28 cellular contexts compared by ENCODE assay signal in genomic region chr1:46521417-46521816, GRCh38. TPM values are rescaled to one million over a fixed set of nuclear protein-coding genes. Genes with fewer than 3 reads are reported as not detected.
DNase-seq lines count a peak whose midpoint lies in the region; ATAC-seq and TF ChIP-seq lines count a peak whose summit lies in the region.
"Had no signal": no experiment of that assay in that cellular context is flagged by ENCODE, and none has a peak within 500 bp of the region (broad histone marks: within the 10 kb centered on the region; RNA-seq: fewer than 3 reads in every experiment).

No MANE protein-coding gene starts in this region.

- no peak overlapping the region for H3K4me3 ChIP-seq in CD8-positive, alpha-beta memory T cell (ENCODE audit: low read length)
- H3K4me3 ChIP-seq in RWPE2 (ENCODE audit: severe bottlenecking) (no peak overlapping the region), esophagus squamous epithelium (no peak overlapping the region)
- H3K4me3 ChIP-seq: HAP-1, sigmoid colon, stomach had no signal

- no peak overlapping the region for H3K4me3 Mint-ChIP-seq in CD8-positive, alpha-beta memory T cell
- no peak overlapping the region for H3K4me3 Mint-ChIP-seq in naive thymus-derived CD8-positive, alpha-beta T cell
- H3K4me3 Mint-ChIP-seq: activated CD4-positive, alpha-beta T cell treated with anti-CD3 and anti-CD28 coated beads, Interleukin-2, amount 10 ng/mL, durations not matched to agents 24 days and 14 days; activated naive CD8-positive, alpha-beta T cell treated with anti-CD3 and anti-CD28 coated beads for 36 hours; CD4-positive, alpha-beta T cell; type B pancreatic cell had no signal

- H3K27ac Mint-ChIP-seq in CD8-positive, alpha-beta memory T cell: no peak overlapping the region
- H3K27ac Mint-ChIP-seq in naive thymus-derived CD8-positive, alpha-beta T cell: peak overlapping the region in 1 of 10 donors; percentile 77
- H3K27ac Mint-ChIP-seq: activated CD4-positive, alpha-beta T cell treated with anti-CD3 and anti-CD28 coated beads, Interleukin-2, amount 10 ng/mL, durations not matched to agents 24 days and 14 days; CD4-positive, alpha-beta T cell; progenitor cell of endocrine pancreas; type B pancreatic cell had no signal

- no peak for DNase-seq in CD8-positive, alpha-beta memory T cell
- DNase-seq in GF-D8 (lab: John Stamatoyannopoulos, UW) (peak; percentile 35), RWPE2 (ENCODE audit: low spot score) (no peak), esophagus squamous epithelium (lab: John Stamatoyannopoulos, UW) (no peak), NCI-H82 (lab: John Stamatoyannopoulos, UW) (no peak)
- no peak for DNase-seq in naive thymus-derived CD8-positive, alpha-beta T cell
- DNase-seq: CD4-positive, alpha-beta T cell; central memory CD4-positive, alpha-beta T cell; dermis blood vessel endothelial cell; DMS153; glutamatergic neuron; lower lobe of right lung; NCI-H1105 treated with DMSO at 0.1 percent for 48 hours; NCI-H2081; NCI-H226; NCI-H748 treated with DMSO at 0.1 percent for 48 hours; SHP77 treated with DMSO at 0.1 percent for 48 hours; sigmoid colon had no signal

- no peaks in the 10 kb centered on the region for H3K9me3 Mint-ChIP-seq in CD8-positive, alpha-beta memory T cell
- no peaks in the 10 kb centered on the region for H3K9me3 Mint-ChIP-seq in naive thymus-derived CD8-positive, alpha-beta T cell
- H3K9me3 Mint-ChIP-seq: activated CD4-positive, alpha-beta T cell treated with anti-CD3 and anti-CD28 coated beads, Interleukin-2, amount 10 ng/mL, durations not matched to agents 24 days and 14 days; activated naive CD8-positive, alpha-beta T cell treated with anti-CD3 and anti-CD28 coated beads for 36 hours; CD4-positive, alpha-beta T cell; type B pancreatic cell had no signal

- no peak for TF ChIP-seq CTCF in RWPE2 (IDR thresholded peaks at IDR 0.05; ENCODE audit: poor library complexity, severe bottlenecking)
- TF ChIP-seq CTCF in esophagus squamous epithelium (IDR thresholded peaks at IDR 0.05): no peak

- ATAC-seq in RWPE2 (ENCODE audit: low read depth): no peak
- ATAC-seq in GM19467 (IDR thresholded peaks at IDR 0.05; ENCODE audit: unreplicated experiment): no peak
- ATAC-seq in naive thymus-derived CD8-positive, alpha-beta T cell: no peak

- H3K4me1 ChIP-seq in CD8-positive, alpha-beta memory T cell (ENCODE audit: insufficient read depth, low read length): no peaks in the 10 kb centered on the region
- peaks cover 23% of the 10 kb centered on the region for H3K4me1 ChIP-seq in RWPE2 (ENCODE audit: insufficient read depth, poor library complexity, severe bottlenecking)
- H3K4me1 ChIP-seq in esophagus squamous epithelium: peaks cover 19 to 72% (median 22%) of the 10 kb centered on the region in 3 donors

- H3K27me3 ChIP-seq in CD8-positive, alpha-beta memory T cell (ENCODE audit: insufficient read depth, low read length, poor library complexity, severe bottlenecking): no peaks in the 10 kb centered on the region
- H3K27me3 ChIP-seq in RWPE2 (ENCODE audit: insufficient read depth, poor library complexity, severe bottlenecking): no peaks in the 10 kb centered on the region
- H3K27me3 ChIP-seq in esophagus squamous epithelium: peaks cover 0 to 51% (median 0%) of the 10 kb centered on the region in 4 donors

- TF ChIP-seq POLR2A in esophagus squamous epithelium (IDR thresholded peaks at IDR 0.05): no peak

- H3K9me3 ChIP-seq in CD8-positive, alpha-beta memory T cell (ENCODE audit: low read length): no peaks in the 10 kb centered on the region
- H3K9me3 ChIP-seq in RWPE2 (ENCODE audit: severe bottlenecking): no peaks in the 10 kb centered on the region
- H3K9me3 ChIP-seq in esophagus squamous epithelium: no peaks in the 10 kb centered on the region
- H3K9me3 ChIP-seq: HAP-1, lower lobe of right lung, sigmoid colon, stomach had no signal

- peak overlapping the region; percentile 84 for H3K27ac ChIP-seq in CD8-positive, alpha-beta memory T cell (ENCODE audit: low read depth, low read length)
- peak overlapping the region; percentile 26 for H3K27ac ChIP-seq in RWPE2 (ENCODE audit: poor library complexity, severe bottlenecking)
- H3K27ac ChIP-seq in esophagus squamous epithelium: peak overlapping the region in 3 of 4 donors; percentile 60 to 77 (median 72)
- H3K27ac ChIP-seq: lower lobe of right lung, sigmoid colon had no signal

- H3K4me1 Mint-ChIP-seq in CD8-positive, alpha-beta memory T cell: peaks cover 6 to 9% (median 9%) of the 10 kb centered on the region in 3 donors
- H3K4me1 Mint-ChIP-seq in naive thymus-derived CD8-positive, alpha-beta T cell: peaks cover 0 to 7% (median 2%) of the 10 kb centered on the region in 4 donors

- CTCF ChIA-PET in CD8-positive, alpha-beta memory T cell (lab: Charles Lee): no interaction called here

- POLR2A ChIA-PET in CD8-positive, alpha-beta memory T cell (lab: Charles Lee): no interaction called here
- POLR2A ChIA-PET in naive thymus-derived CD8-positive, alpha-beta T cell (lab: Charles Lee): no interaction called here

- H3K36me3 ChIP-seq in CD8-positive, alpha-beta memory T cell (ENCODE audit: insufficient read depth, low read length): no peaks in the 10 kb centered on the region
- H3K36me3 ChIP-seq in RWPE2 (ENCODE audit: low read depth): no peaks in the 10 kb centered on the region
- H3K36me3 ChIP-seq in esophagus squamous epithelium: no peaks in the 10 kb centered on the region
- H3K36me3 ChIP-seq: HAP-1, lower lobe of right lung, sigmoid colon, stomach had no signal

- 50 to 81% methylated on average over 2 of the region's 2 CpGs for WGBS in esophagus squamous epithelium, 2 donors

- intact Hi-C loops in esophagus squamous epithelium (cut with DNase I): no loop called here

- H3K27me3 Mint-ChIP-seq in CD8-positive, alpha-beta memory T cell: peaks cover 9 to 38% of the 10 kb centered on the region in 2 donors
- peaks cover 13 to 40% (median 27%) of the 10 kb centered on the region in 5 donors for H3K27me3 Mint-ChIP-seq in naive thymus-derived CD8-positive, alpha-beta T cell

- no peaks in the 10 kb centered on the region for H3K36me3 Mint-ChIP-seq in CD8-positive, alpha-beta memory T cell
- no peaks in the 10 kb centered on the region for H3K36me3 Mint-ChIP-seq in naive thymus-derived CD8-positive, alpha-beta T cell
- H3K36me3 Mint-ChIP-seq: activated naive CD8-positive, alpha-beta T cell treated with anti-CD3 and anti-CD28 coated beads for 36 hours; type B pancreatic cell had no signal

RNA-seq across cellular contexts. Expression of gene KNCN, which starts 30.0 kb away (rescaled TPM):
- not detected for total RNA-seq in CD8-positive, alpha-beta memory T cell
- polyA plus RNA-seq in CD8-positive, alpha-beta memory T cell: not detected
- not detected for total RNA-seq in esophagus squamous epithelium
- total RNA-seq in naive thymus-derived CD8-positive, alpha-beta T cell: not detected
- not detected for polyA plus RNA-seq in naive thymus-derived CD8-positive, alpha-beta T cell
- total RNA-seq: activated CD4-positive, alpha-beta T cell treated with anti-CD3 and anti-CD28 coated beads, Interleukin-2, amount 10 ng/mL, durations not matched to agents 24 days and 14 days; activated naive CD8-positive, alpha-beta T cell treated with anti-CD3 and anti-CD28 coated beads for 36 hours; CD4-positive, alpha-beta T cell; dermis blood vessel endothelial cell; kidney epithelial cell; lower lobe of right lung; mucosa of gallbladder; PC-3; progenitor cell of endocrine pancreas; sigmoid colon; stomach had no signal
- polyA plus RNA-seq: sigmoid colon, stomach had no signal

RNA-seq across cellular contexts. Expression of gene DMBX1, which starts 31.8 kb away (rescaled TPM):
- not detected for total RNA-seq in CD8-positive, alpha-beta memory T cell
- polyA plus RNA-seq in CD8-positive, alpha-beta memory T cell: not detected
- total RNA-seq in esophagus squamous epithelium: not detected
- total RNA-seq in naive thymus-derived CD8-positive, alpha-beta T cell: not detected
- polyA plus RNA-seq in naive thymus-derived CD8-positive, alpha-beta T cell: not detected
- total RNA-seq: activated naive CD8-positive, alpha-beta T cell treated with anti-CD3 and anti-CD28 coated beads for 36 hours; CD4-positive, alpha-beta T cell; dermis blood vessel endothelial cell; lower lobe of right lung; mucosa of gallbladder; progenitor cell of endocrine pancreas; sigmoid colon; stomach had no signal
- polyA plus RNA-seq: sigmoid colon, stomach had no signal

Comparison
In these comparisons a context has a peak if more than half of its experiments do, and no peak if none do; other contexts are left out.
1. H3K27ac ChIP-seq: peak in every context shown above with its lines; median percentile 84 in CD8-positive, alpha-beta memory T cell; 72 in esophagus squamous epithelium; 26 in RWPE2.